ENCODE assay signal across 1 cellular context in the genomic region with DNA sequence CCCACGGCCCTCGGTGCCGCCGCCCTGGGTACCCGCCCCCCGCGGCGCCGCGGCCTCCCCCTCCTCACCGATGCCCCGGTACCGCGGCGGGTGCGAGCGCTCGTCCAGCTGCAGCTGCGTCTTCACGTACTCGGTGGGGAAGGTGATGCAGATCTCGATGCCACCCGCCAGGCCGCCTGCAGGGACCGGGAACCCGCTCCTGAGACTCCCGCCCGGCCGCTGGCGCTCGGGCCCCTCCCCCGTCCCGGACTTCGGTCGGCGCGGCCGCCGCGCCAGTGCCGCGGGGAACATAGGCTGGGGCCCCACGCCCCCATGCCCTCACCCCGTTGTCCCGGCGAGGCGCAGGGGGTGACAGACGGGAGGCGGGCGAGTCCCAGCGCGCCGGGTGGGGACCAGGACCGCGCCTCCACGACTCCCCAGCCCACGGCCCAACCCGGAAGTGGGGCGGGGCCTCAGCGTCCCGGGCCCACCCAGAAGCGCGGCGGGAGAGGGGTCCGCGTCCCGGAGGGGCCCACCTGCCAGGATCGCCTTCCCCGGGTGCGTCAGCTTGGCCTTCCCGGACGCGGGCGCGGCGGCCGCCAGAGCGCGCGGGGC.
TF ChIP-seq lines count a peak whose summit lies in the region.

No MANE protein-coding gene starts in this region.

TF ChIP-seq in neural cell, 6 proteins besides CTCF, POLR2A, EP300 and RAD21 (continued from another document):
- TF ChIP-seq, protein P1, sequence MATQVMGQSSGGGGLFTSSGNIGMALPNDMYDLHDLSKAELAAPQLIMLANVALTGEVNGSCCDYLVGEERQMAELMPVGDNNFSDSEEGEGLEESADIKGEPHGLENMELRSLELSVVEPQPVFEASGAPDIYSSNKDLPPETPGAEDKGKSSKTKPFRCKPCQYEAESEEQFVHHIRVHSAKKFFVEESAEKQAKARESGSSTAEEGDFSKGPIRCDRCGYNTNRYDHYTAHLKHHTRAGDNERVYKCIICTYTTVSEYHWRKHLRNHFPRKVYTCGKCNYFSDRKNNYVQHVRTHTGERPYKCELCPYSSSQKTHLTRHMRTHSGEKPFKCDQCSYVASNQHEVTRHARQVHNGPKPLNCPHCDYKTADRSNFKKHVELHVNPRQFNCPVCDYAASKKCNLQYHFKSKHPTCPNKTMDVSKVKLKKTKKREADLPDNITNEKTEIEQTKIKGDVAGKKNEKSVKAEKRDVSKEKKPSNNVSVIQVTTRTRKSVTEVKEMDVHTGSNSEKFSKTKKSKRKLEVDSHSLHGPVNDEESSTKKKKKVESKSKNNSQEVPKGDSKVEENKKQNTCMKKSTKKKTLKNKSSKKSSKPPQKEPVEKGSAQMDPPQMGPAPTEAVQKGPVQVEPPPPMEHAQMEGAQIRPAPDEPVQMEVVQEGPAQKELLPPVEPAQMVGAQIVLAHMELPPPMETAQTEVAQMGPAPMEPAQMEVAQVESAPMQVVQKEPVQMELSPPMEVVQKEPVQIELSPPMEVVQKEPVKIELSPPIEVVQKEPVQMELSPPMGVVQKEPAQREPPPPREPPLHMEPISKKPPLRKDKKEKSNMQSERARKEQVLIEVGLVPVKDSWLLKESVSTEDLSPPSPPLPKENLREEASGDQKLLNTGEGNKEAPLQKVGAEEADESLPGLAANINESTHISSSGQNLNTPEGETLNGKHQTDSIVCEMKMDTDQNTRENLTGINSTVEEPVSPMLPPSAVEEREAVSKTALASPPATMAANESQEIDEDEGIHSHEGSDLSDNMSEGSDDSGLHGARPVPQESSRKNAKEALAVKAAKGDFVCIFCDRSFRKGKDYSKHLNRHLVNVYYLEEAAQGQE (IDR thresholded peaks at IDR 0.05; ENCODE audit: borderline replicate concordance) = no peak
